8 cellular contexts compared by ENCODE assay signal in the genomic region with DNA sequence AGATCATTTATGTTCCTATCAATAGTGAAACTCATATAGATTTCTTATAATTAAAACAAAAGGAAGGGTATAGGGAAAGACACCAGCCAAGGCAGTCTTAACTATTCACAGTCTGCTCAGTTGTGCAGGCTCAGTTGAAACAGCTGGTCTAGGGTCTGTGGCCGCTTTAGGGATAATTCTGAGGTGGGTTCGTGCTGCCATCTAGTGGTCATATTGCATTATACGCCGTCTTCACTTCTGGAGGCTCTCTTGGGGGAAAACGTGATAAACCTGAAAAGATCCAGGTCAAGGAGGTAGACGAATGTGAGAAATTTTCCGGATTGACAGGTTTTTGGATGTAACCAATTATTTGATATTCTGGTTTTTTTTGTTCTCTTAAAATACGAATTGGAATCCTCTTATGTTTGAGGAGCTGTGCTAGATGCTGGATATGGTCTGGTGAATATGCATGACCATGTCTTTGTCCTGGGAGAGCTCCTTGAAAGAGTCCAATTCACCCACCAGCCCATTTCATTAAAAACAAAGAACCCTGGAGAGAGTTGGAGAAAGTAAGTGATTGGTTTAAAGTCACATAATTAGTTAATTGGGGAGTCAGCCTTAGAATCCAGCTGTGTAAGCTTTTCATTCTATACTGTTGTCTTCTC.
DNase-seq lines count a peak whose midpoint lies in the region; ATAC-seq and TF ChIP-seq lines count a peak whose summit lies in the region.

No MANE protein-coding gene starts in this region.

- no peaks in the 10 kb centered on the region for H3K79me1 ChIP-seq in H9 (ENCODE audit: insufficient read depth, low read depth, low read length, poor library complexity, severe bottlenecking)

- H3T11ph ChIP-seq in H9 (ENCODE audit: low read length) = no peak overlapping the region

- H4K5ac ChIP-seq in H9 (ENCODE audit: insufficient read length, low read depth, low read length) = no peak overlapping the region

- no peak overlapping the region for H2BK20ac ChIP-seq in H9 (ENCODE audit: low read depth, low read length, poor library complexity, severe bottlenecking)

- no peak overlapping the region for H2BK120ac ChIP-seq in H9 (ENCODE audit: low read depth, low read length, poor library complexity, severe bottlenecking)

- H3K36me3 ChIP-seq in cardiac muscle cell (no peaks in the 10 kb centered on the region), psoas muscle (ENCODE audit: insufficient read depth in 1 of 2, low read depth in 1 of 2) (no peaks in the 10 kb centered on the region)

- CTCF ChIA-PET in GM10248 (lab: Yijun Ruan, JAX) = interaction anchor here (0.7 to 4.4 kb wide), 42 partner anchors 8 to 1444 kb away, joined by 3 to 23 read pairs (median 4); no protein-coding TSS in a partner anchor

- no peaks in the 10 kb centered on the region; the same call in 1 of the 2 replicates for H3K4me1 ChIP-seq in H9 (ENCODE audit: insufficient read depth, low read length)
- no peaks in the 10 kb centered on the region for H3K4me1 ChIP-seq in cardiac muscle cell (ENCODE audit: low read depth)
- H3K4me1 ChIP-seq in psoas muscle = no peaks in the 10 kb centered on the region

- H4K20me1 ChIP-seq in H9 (ENCODE audit: control insufficient read depth, insufficient read depth, insufficient read length) = no peaks in the 10 kb centered on the region

- no peak overlapping the region for H3K9ac ChIP-seq in H9 (ENCODE audit: extremely low read depth, insufficient read length, low read length)

- H3K23me2 ChIP-seq in H9 (ENCODE audit: insufficient read length, low read depth, low read length, poor library complexity, severe bottlenecking) = no peaks in the 10 kb centered on the region

- no peak overlapping the region for H4K8ac ChIP-seq in H9 (replicated peaks; ENCODE audit: insufficient read length, low read depth, low read length)

- H3K4me1 Mint-ChIP-seq in H9 = peaks cover 7 to 9% of the 10 kb centered on the region in 2 experiments

- POLR2A ChIA-PET in GM10248 (lab: Yijun Ruan, JAX) = no interaction called here

- TF ChIP-seq CTCF in GM10248 (IDR thresholded peaks at IDR 0.05; ENCODE audit: control extremely low read depth, extremely low read depth, low read depth, missing control alignments) (peak; percentile 69), H9 (conservative IDR thresholded peaks at IDR 0.05) (peak; percentile 89), cardiac muscle cell (IDR thresholded peaks at IDR 0.05; ENCODE audit: low read depth, low read length) (peak; percentile 55), psoas muscle (IDR thresholded peaks at IDR 0.05) (peak; percentile 85)

- H3K4me2 ChIP-seq in H9 (ENCODE audit: insufficient read depth, insufficient read length, low read length) = no peak overlapping the region

- no peak overlapping the region for H3K56ac ChIP-seq in H9 (ENCODE audit: insufficient read length, low read depth, low read length)

- H4K91ac ChIP-seq in H9 (ENCODE audit: insufficient read length, low read depth, low read length) = no peak overlapping the region

- no peak overlapping the region for H2BK12ac ChIP-seq in H9 (ENCODE audit: insufficient read length, low read depth, low read length)

- H3K9me3 ChIP-seq in H9 (ENCODE audit: control insufficient read depth, low read depth, low read length) (no peaks in the 10 kb centered on the region), cardiac muscle cell (ENCODE audit: low read depth) (no peaks in the 10 kb centered on the region), psoas muscle (no peaks in the 10 kb centered on the region)

- H2BK15ac ChIP-seq in H9 (ENCODE audit: low read depth, low read length) = no peak overlapping the region

- no peak overlapping the region for H2BK5ac ChIP-seq in H9 (ENCODE audit: insufficient read length, low read length)

- H2AFZ ChIP-seq in H9 (ENCODE audit: low read length) = no peak overlapping the region

- intact Hi-C loops in psoas muscle (cut with DNase I) = loop anchor here (2.0 to 10.0 kb wide), 4 partner anchors 162 to 590 kb away; no protein-coding TSS in a partner anchor

- no peak overlapping the region for H3K4me3 Mint-ChIP-seq in H9

- no peak overlapping the region for H3K27ac Mint-ChIP-seq in H9

- no peak overlapping the region for H3K18ac ChIP-seq in H9 (ENCODE audit: insufficient read length, low read depth, low read length)

- no peak overlapping the region for H3K4ac ChIP-seq in H9 (ENCODE audit: low read depth, low read length)

- no CpG with 5 or more reads among the region's 8 CpGs for WGBS in H9 (ENCODE audit: extremely low coverage, insufficient read length, low lambda C conversion rate)
- WGBS in psoas muscle, 3 donors = 1 to 2% (median 1%) methylated on average over 8 of the region's 8 CpGs

- H3K27ac ChIP-seq in H9 (ENCODE audit: insufficient read length, low read depth, low read length) (no peak overlapping the region), cardiac muscle cell (no peak overlapping the region), psoas muscle (no peak overlapping the region)

- H3K27me3 Mint-ChIP-seq in H9 (ENCODE audit: low read depth) = no peaks in the 10 kb centered on the region

- no peaks in the 10 kb centered on the region for H3K36me3 Mint-ChIP-seq in H9 (ENCODE audit: insufficient read depth in 1 of 3, low read depth in 3 of 3)

- no peak overlapping the region for H3K23ac ChIP-seq in H9 (ENCODE audit: insufficient read length, low read depth, low read length)

- H3K27me3 ChIP-seq in H9 (ENCODE audit: insufficient read depth, low read length) (no peaks in the 10 kb centered on the region), cardiac muscle cell (no peaks in the 10 kb centered on the region), psoas muscle (ENCODE audit: insufficient read depth in 3 of 3, low read length in 2 of 3) (peaks cover 0 to 2% (median 0%) of the 10 kb centered on the region in 3 donors)

- H3K14ac ChIP-seq in H9 (ENCODE audit: insufficient read depth, low read length) = no peak overlapping the region

- ATAC-seq in SK-N-SH treated with all-trans-retinoic acid at 6 μM for 48 hours (peak; percentile 98), psoas muscle (peak; percentile 63 to 87 (median 74))

- no peaks in the 10 kb centered on the region for H3K79me2 ChIP-seq in H9 (ENCODE audit: insufficient read depth, low read length)

- DNase-seq in GM10248 (ENCODE audit: extremely low spot score) = peak; percentile 60
- peak; percentile 74 for DNase-seq in H9
- peak; percentile 30 for DNase-seq in LoVo (ENCODE audit: low spot score)
- peak; percentile 47 for DNase-seq in activated naive CD4-positive, alpha-beta T cell treated with anti-CD3 and anti-CD28 coated beads, Interleukin-2, amount 50 U/mL, for 16 hours
- DNase-seq in cardiac muscle cell (ENCODE audit: low read depth in 1 of 2, low spot score in 1 of 2) = peak; percentile 75 to 86
- peak in 1 of 2 donors; percentile 28 for DNase-seq in psoas muscle
- no peak for DNase-seq in amniotic stem cell (lab: John Stamatoyannopoulos, UW)

- no peak overlapping the region for H2AK5ac ChIP-seq in H9 (ENCODE audit: insufficient read length, low read length)

- H3K4me3 ChIP-seq in cardiac muscle cell = no peak overlapping the region
- H3K4me3 ChIP-seq in psoas muscle = no peak overlapping the region

- H3K9me3 Mint-ChIP-seq in H9 = no peaks in the 10 kb centered on the region

TF ChIP-seq in SK-N-SH treated with all-trans-retinoic acid at 6 μM for 48 hours, 23 proteins besides CTCF, POLR2A, EP300 and RAD21:
- no peak for TF ChIP-seq ZFP30 (CRISPR knock-in tag; IDR thresholded peaks at IDR 0.05)
- TF ChIP-seq ZFP3 (CRISPR knock-in tag; IDR thresholded peaks at IDR 0.05) = no peak
- TF ChIP-seq SNAI2 (CRISPR knock-in tag; IDR thresholded peaks at IDR 0.05) = no peak
- TF ChIP-seq ZNF70 (CRISPR knock-in tag; IDR thresholded peaks at IDR 0.05) = no peak
- no peak for TF ChIP-seq OSR1 (CRISPR knock-in tag; IDR thresholded peaks at IDR 0.05)
- TF ChIP-seq ISL1 (CRISPR knock-in tag; IDR thresholded peaks at IDR 0.05) = no peak
- TF ChIP-seq GLIS3 (CRISPR knock-in tag; IDR thresholded peaks at IDR 0.05) = no peak
- no peak for TF ChIP-seq ARNTL (CRISPR knock-in tag; IDR thresholded peaks at IDR 0.05; ENCODE audit: borderline replicate concordance, low read depth)
- no peak for TF ChIP-seq ESRRG (CRISPR knock-in tag; IDR thresholded peaks at IDR 0.05)
- TF ChIP-seq ZNF8 (CRISPR knock-in tag; IDR thresholded peaks at IDR 0.05) = no peak
- TF ChIP-seq BACH2 (CRISPR knock-in tag; IDR thresholded peaks at IDR 0.05; ENCODE audit: borderline replicate concordance) = no peak
- TF ChIP-seq TOX (CRISPR knock-in tag; IDR thresholded peaks at IDR 0.05; ENCODE audit: borderline replicate concordance) = no peak
- no peak for TF ChIP-seq CSDC2 (CRISPR knock-in tag; IDR thresholded peaks at IDR 0.05)
- no peak for TF ChIP-seq PPARA (CRISPR knock-in tag; IDR thresholded peaks at IDR 0.05; ENCODE audit: borderline replicate concordance)
